In genomic region chr18:57806201-57806890, GRCh38 we compare ENCODE assay signal across 19 cellular contexts. TPM values are rescaled to one million over a fixed set of nuclear protein-coding genes. Genes with fewer than 3 reads are reported as not detected.
A peak's percentile ranks its signal among the peaks of the same experiment; 100 is the strongest.
DNase-seq lines count a peak whose midpoint lies in the region; ATAC-seq and TF ChIP-seq lines count a peak whose summit lies in the region.
"Had no signal": no experiment of that assay in that cellular context is flagged by ENCODE, and none has a peak within 500 bp of the region (broad histone marks: within the 10 kb centered on the region; RNA-seq: fewer than 3 reads in every experiment).

No MANE protein-coding gene starts in this region.

- no peaks in the 10 kb centered on the region for H3K9me3 ChIP-seq in A673 (ENCODE audit: low read depth, low read length, poor library complexity, severe bottlenecking)
- no peaks in the 10 kb centered on the region for H3K9me3 ChIP-seq in Karpas-422 (ENCODE audit: low read length)

- peaks cover 34% of the 10 kb centered on the region for H3K4me1 ChIP-seq in A673 (ENCODE audit: insufficient read depth, low read length, poor library complexity, severe bottlenecking)
- H3K4me1 ChIP-seq in Karpas-422 (ENCODE audit: low read length): peaks cover 25% of the 10 kb centered on the region

- ATAC-seq in HG02588 (IDR thresholded peaks at IDR 0.05; ENCODE audit: unreplicated experiment) (no peak), HG02973 (IDR thresholded peaks at IDR 0.05; ENCODE audit: unreplicated experiment) (no peak)
- no peak for ATAC-seq in activated T-helper 17 cell treated with anti-CD3 and anti-CD28 coated beads, Interleukin-2, amount 50 U/mL, for 72 hours (replicated peaks)

- H3K4me1 Mint-ChIP-seq in MCF 10A (ENCODE audit: insufficient read depth, unreplicated experiment) (peaks cover 11% of the 10 kb centered on the region), osteocyte (ENCODE audit: unreplicated experiment) (peaks cover 39% of the 10 kb centered on the region)
- H3K4me1 Mint-ChIP-seq in activated T-helper 17 cell treated with anti-CD3 and anti-CD28 coated beads, Interleukin-2, amount 50 U/mL, for 72 hours: no peaks in the 10 kb centered on the region

- H3K9me2 ChIP-seq in Karpas-422 (replicated peaks; ENCODE audit: insufficient read depth, low read length): no peaks in the 10 kb centered on the region

- CTCF ChIA-PET in A673 (lab: Charles Lee): no interaction called here
- CTCF ChIA-PET in MCF 10A (lab: Yijun Ruan, JAX): interaction anchor here (0.9 to 1.1 kb wide), 2 partner anchors 9 to 12 kb away, joined by 4 to 6 read pairs; no protein-coding TSS in a partner anchor

- BruUV-seq in A673 (replicated peaks; lab: Mats Ljungman, UMichigan) (no TSS peak), MCF 10A (replicated peaks; lab: Mats Ljungman, UMichigan) (no TSS peak)

- TF ChIP-seq CTCF in A673 (conservative IDR thresholded peaks at IDR 0.05; ENCODE audit: low read depth, low read length) (no peak), MCF 10A (IDR thresholded peaks at IDR 0.05; ENCODE audit: unreplicated experiment) (no peak), osteocyte (IDR thresholded peaks at IDR 0.05) (no peak)

- POLR2A ChIA-PET in A673 (lab: Charles Lee; ENCODE audit: low non-redundant PET) (no interaction called here), MCF 10A (lab: Yijun Ruan, JAX) (interaction anchor here (0.8 to 1.4 kb wide), 8 partner anchors 9 to 239 kb away, joined by 3 to 10 read pairs (median 4); no protein-coding TSS in a partner anchor)

- no peak overlapping the region for H3K4me2 ChIP-seq in Karpas-422 (ENCODE audit: low read depth, low read length, poor library complexity, severe bottlenecking)
- H3K4me2 ChIP-seq: KMS-11 had no signal

- H3K79me2 ChIP-seq in Karpas-422 (ENCODE audit: low read length): no peaks in the 10 kb centered on the region

- no peak overlapping the region for H3K4me3 ChIP-seq in A673 (ENCODE audit: low read depth, low read length, poor library complexity, severe bottlenecking)
- no peak overlapping the region for H3K4me3 ChIP-seq in Karpas-422 (ENCODE audit: low read length)

- H4K20me1 ChIP-seq in Karpas-422 (ENCODE audit: insufficient read depth, low read depth, low read length): no peaks in the 10 kb centered on the region

- no peak for DNase-seq in A673 (ENCODE audit: low spot score)
- DNase-seq in Karpas-422: peak; percentile 77
- DNase-seq in MCF 10A (ENCODE audit: unreplicated experiment): no peak
- DNase-seq in osteocyte (ENCODE audit: extremely low spot score, unreplicated experiment): no peak
- DNase-seq in cerebellar nuclear complex (lab: John Stamatoyannopoulos, UW): no peak
- DNase-seq: activated CD4-positive, alpha-beta T cell treated with anti-CD3 and anti-CD28 coated beads for 4 hours; activated CD8-positive, alpha-beta memory T cell treated with anti-CD3 and anti-CD28 coated beads, Interleukin-2, amount 50 U/mL, for 4 hours; activated naive CD4-positive, alpha-beta T cell treated with anti-CD3 and anti-CD28 coated beads, Interleukin-2, amount 10 ng/mL, durations not matched to agents 7 days and 5 days; hypothalamus; naive B cell; NCI-H1105 treated with DMSO at 0.1 percent for 48 hours; NCI-H2171; NK-92 treated with Interleukin-12 subunit alpha and Interleukin-12 subunit beta, amount 100 ng/mL, for 24 hours had no signal

- H3K27me3 Mint-ChIP-seq in MCF 10A (ENCODE audit: insufficient read depth, unreplicated experiment): no peaks in the 10 kb centered on the region
- H3K27me3 Mint-ChIP-seq in osteocyte (ENCODE audit: unreplicated experiment): no peaks in the 10 kb centered on the region
- H3K27me3 Mint-ChIP-seq in activated T-helper 17 cell treated with anti-CD3 and anti-CD28 coated beads, Interleukin-2, amount 50 U/mL, for 72 hours: peaks cover 28% of the 10 kb centered on the region

- H3K9me3 Mint-ChIP-seq in MCF 10A (ENCODE audit: unreplicated experiment): no peaks in the 10 kb centered on the region
- H3K9me3 Mint-ChIP-seq in osteocyte (ENCODE audit: unreplicated experiment): no peaks in the 10 kb centered on the region
- H3K9me3 Mint-ChIP-seq in activated T-helper 17 cell treated with anti-CD3 and anti-CD28 coated beads, Interleukin-2, amount 50 U/mL, for 72 hours: no peaks in the 10 kb centered on the region

- H3K27ac ChIP-seq in A673 (ENCODE audit: low read depth, low read length, poor library complexity, severe bottlenecking) (peak overlapping the region; percentile 57), Karpas-422 (ENCODE audit: low read length) (no peak overlapping the region)
- H3K27ac ChIP-seq: KMS-11 had no signal

- no peak overlapping the region for H3K9ac ChIP-seq in Karpas-422 (ENCODE audit: low read length)
- H3K9ac ChIP-seq: KMS-11 had no signal

- H3K27ac Mint-ChIP-seq in MCF 10A (ENCODE audit: low read depth, unreplicated experiment) (peak overlapping the region; percentile 37), osteocyte (ENCODE audit: unreplicated experiment) (peak overlapping the region; percentile 92)
- H3K27ac Mint-ChIP-seq in activated T-helper 17 cell treated with anti-CD3 and anti-CD28 coated beads, Interleukin-2, amount 50 U/mL, for 72 hours: no peak overlapping the region
- H3K27ac Mint-ChIP-seq: activated naive CD4-positive, alpha-beta T cell treated with anti-CD3 and anti-CD28 coated beads, Interleukin-2, amount 10 ng/mL, durations not matched to agents 7 days and 5 days; naive B cell; progenitor cell of endocrine pancreas; stimulated activated naive CD8-positive, alpha-beta T cell treated with anti-CD3 and anti-CD28 coated beads, Interleukin-15, Interleukin-2, amounts not matched to agents 100 ng/mL and 50 ng/mL, for 24 hours had no signal

- peak overlapping the region; percentile 18 for H3K4me3 Mint-ChIP-seq in MCF 10A (ENCODE audit: unreplicated experiment)
- no peak overlapping the region for H3K4me3 Mint-ChIP-seq in osteocyte (ENCODE audit: unreplicated experiment)
- no peak overlapping the region for H3K4me3 Mint-ChIP-seq in activated T-helper 17 cell treated with anti-CD3 and anti-CD28 coated beads, Interleukin-2, amount 50 U/mL, for 72 hours
- H3K4me3 Mint-ChIP-seq: activated naive CD4-positive, alpha-beta T cell treated with anti-CD3 and anti-CD28 coated beads, Interleukin-2, amount 10 ng/mL, durations not matched to agents 7 days and 5 days; stimulated activated naive CD8-positive, alpha-beta T cell treated with anti-CD3 and anti-CD28 coated beads, Interleukin-15, Interleukin-2, amounts not matched to agents 100 ng/mL and 50 ng/mL, for 24 hours had no signal

- no peaks in the 10 kb centered on the region for H3K27me3 ChIP-seq in A673 (replicated peaks; ENCODE audit: insufficient read depth, low read depth, low read length, poor library complexity)
- H3K27me3 ChIP-seq in Karpas-422 (ENCODE audit: low read length): no peaks in the 10 kb centered on the region

- H3K36me3 ChIP-seq in A673 (ENCODE audit: insufficient read depth, low read length, poor library complexity, severe bottlenecking) (no peaks in the 10 kb centered on the region), Karpas-422 (ENCODE audit: insufficient read depth, low read length) (no peaks in the 10 kb centered on the region)

- H3K36me3 Mint-ChIP-seq in MCF 10A (ENCODE audit: insufficient read depth, unreplicated experiment) (no peaks in the 10 kb centered on the region), osteocyte (ENCODE audit: unreplicated experiment) (no peaks in the 10 kb centered on the region)
- peaks cover 4% of the 10 kb centered on the region for H3K36me3 Mint-ChIP-seq in activated T-helper 17 cell treated with anti-CD3 and anti-CD28 coated beads, Interleukin-2, amount 50 U/mL, for 72 hours (ENCODE audit: low read depth)
- H3K36me3 Mint-ChIP-seq: activated naive CD4-positive, alpha-beta T cell treated with anti-CD3 and anti-CD28 coated beads, Interleukin-2, amount 10 ng/mL, durations not matched to agents 7 days and 5 days had no signal

- intact Hi-C loops in A673 (cut with micrococcal nuclease; ENCODE audit: unreplicated experiment) (loop anchor here (2.0 to 5.0 kb wide), 3 partner anchors 18 to 184 kb away; partner anchors contain the start of gene NARS1), MCF 10A (cut with micrococcal nuclease) (no loop called here)

- no peak overlapping the region for H2AFZ ChIP-seq in Karpas-422 (ENCODE audit: low read length)

RNA-seq across cellular contexts. Expression of gene ATP8B1, which starts 3.2 kb away (rescaled TPM):
- total RNA-seq in A673 (2021) (35.6 and 39.3 TPM in 2 replicates), MCF 10A (2022) (1.4 and 1.8 TPM in 2 replicates), osteocyte (38.5 and 38.7 TPM in 2 replicates)
- total RNA-seq in Karpas-422 (2014; rRNA removed; shearing (Covaris generic); ENCODE audit: low replicate concordance): not detected in 2 replicates
- total RNA-seq in activated T-helper 17 cell treated with anti-CD3 and anti-CD28 coated beads, Interleukin-2, amount 50 U/mL, for 72 hours: not detected

Comparison
In these comparisons a context has a peak if more than half of its experiments do, and no peak if none do; other contexts are left out.
1. RNA of gene ATP8B1, which starts 3.2 kb away (total RNA-seq): 38.5 to 38.7 TPM in osteocyte and 35.6 to 39.3 TPM in A673; 1.4 to 1.8 TPM in MCF 10A, not detected in activated T-helper 17 cell treated with anti-CD3 and anti-CD28 coated beads, Interleukin-2, amount 50 U/mL, for 72 hours and not detected in Karpas-422; every median in the first group is over 10 times any median in the second.